ENCODE assay signal across 19 cellular contexts in genomic region chrX:96655947-96656623, GRCh38. TPM values are rescaled to one million over a fixed set of nuclear protein-coding genes. Genes with fewer than 3 reads are reported as not detected.
DNase-seq lines count a peak whose midpoint lies in the region; ATAC-seq, FAIRE-seq and TF ChIP-seq lines count a peak whose summit lies in the region.
"Had no signal": no experiment of that assay in that cellular context is flagged by ENCODE, and none has a peak within 500 bp of the region (broad histone marks: within the 10 kb centered on the region; RNA-seq: fewer than 3 reads in every experiment).

No MANE protein-coding gene starts in this region.

- no peaks in the 10 kb centered on the region for H3K4me1 ChIP-seq in colonic mucosa
- H3K4me1 ChIP-seq in small intestine (ENCODE audit: control insufficient read depth in 2 of 2, insufficient read depth in 1 of 2, low read depth in 1 of 2, low read length in 1 of 2), result no peaks in the 10 kb centered on the region
- H3K4me1 ChIP-seq: HAP-1 had no signal

- no peak overlapping the region for H3K4me3 Mint-ChIP-seq in activated T-cell treated with anti-CD3 and anti-CD28 coated beads, Interleukin-2, amount 50 U/mL, for 4 hours
- H3K4me3 Mint-ChIP-seq: CD4-positive, alpha-beta memory T cell; HFFc6 had no signal

- H3K4me3 ChIP-seq in colonic mucosa, result no peak overlapping the region
- H3K4me3 ChIP-seq in small intestine (ENCODE audit: low read depth in 1 of 2, low read length in 2 of 2), result no peak overlapping the region
- H3K4me3 ChIP-seq: HAP-1 had no signal

- intact Hi-C loops in colonic mucosa (cut with DNase I) (no loop called here), left colon (cut with DNase I, micrococcal nuclease) (no loop called here)

- no peaks in the 10 kb centered on the region for H3K4me1 Mint-ChIP-seq in activated T-cell treated with anti-CD3 and anti-CD28 coated beads, Interleukin-2, amount 50 U/mL, for 4 hours (ENCODE audit: low read depth)
- H3K4me1 Mint-ChIP-seq: CD4-positive, alpha-beta memory T cell had no signal

- H3K27me3 ChIP-seq in colonic mucosa (no peaks in the 10 kb centered on the region), small intestine (ENCODE audit: control insufficient read depth in 2 of 2, insufficient read depth in 2 of 2, low read length in 2 of 2) (no peaks in the 10 kb centered on the region)

- H3K9ac ChIP-seq in colonic mucosa (ENCODE audit: low read depth in 2 of 2, low read length in 2 of 2), result no peak overlapping the region

- H3K27me3 Mint-ChIP-seq in activated T-cell treated with anti-CD3 and anti-CD28 coated beads, Interleukin-2, amount 50 U/mL, for 4 hours (ENCODE audit: low read depth), result peaks cover 8% of the 10 kb centered on the region

- H3K36me3 Mint-ChIP-seq in activated T-cell treated with anti-CD3 and anti-CD28 coated beads, Interleukin-2, amount 50 U/mL, for 4 hours (ENCODE audit: insufficient read depth), result no peaks in the 10 kb centered on the region
- H3K36me3 Mint-ChIP-seq: CD4-positive, alpha-beta memory T cell had no signal

- H3K36me3 ChIP-seq in colonic mucosa (no peaks in the 10 kb centered on the region), small intestine (ENCODE audit: control insufficient read depth in 2 of 2, insufficient read depth in 2 of 2, low read length in 2 of 2) (no peaks in the 10 kb centered on the region)
- H3K36me3 ChIP-seq: HAP-1 had no signal

- peak; percentile 22 for DNase-seq in colonic mucosa
- no peak for DNase-seq in left colon
- DNase-seq in small intestine, result peak; percentile 36
- no peak for DNase-seq in activated T-cell treated with anti-CD3 and anti-CD28 coated beads, Interleukin-2, amount 50 U/mL, for 4 hours
- DNase-seq: C1 segment of cervical spinal cord; Calu3; CD4-positive, alpha-beta memory T cell; COR-L47; DMS53; DMS79 treated with DMSO at 0.1 percent for 48 hours; GF-D8; GOT3; HFFc6 had no signal

- H3K9me3 ChIP-seq in colonic mucosa (no peaks in the 10 kb centered on the region), small intestine (ENCODE audit: control insufficient read depth, low read depth) (no peaks in the 10 kb centered on the region)
- H3K9me3 ChIP-seq: HAP-1 had no signal

- WGBS in small intestine, 3 donors, result 23 to 87% (median 59%) methylated on average over 15 to 20 of the region's 20 CpGs

- ATAC-seq in left colon (peak; percentile 30), HG03439 (IDR thresholded peaks at IDR 0.05; ENCODE audit: unreplicated experiment) (no peak), SK-N-SH treated with all-trans-retinoic acid at 6 μM for 48 hours (no peak)
- ATAC-seq in activated T-cell treated with anti-CD3 and anti-CD28 coated beads, Interleukin-2, amount 50 U/mL, for 4 hours, result no peak

- no peak for TF ChIP-seq CTCF in colonic mucosa (IDR thresholded peaks at IDR 0.05)

- H3K9me3 Mint-ChIP-seq in activated T-cell treated with anti-CD3 and anti-CD28 coated beads, Interleukin-2, amount 50 U/mL, for 4 hours, result no peaks in the 10 kb centered on the region
- H3K9me3 Mint-ChIP-seq: HFFc6 had no signal

- H3K27ac ChIP-seq in colonic mucosa (no peak overlapping the region), small intestine (ENCODE audit: low read depth in 1 of 2, low read length in 1 of 2) (no peak overlapping the region)

- no peak for FAIRE-seq in small intestine (lab: Jason Lieb, UNC)
- FAIRE-seq: GM12891, GM18507, H54 had no signal

TF ChIP-seq in SK-N-SH treated with all-trans-retinoic acid at 6 μM for 48 hours, 23 proteins besides CTCF, POLR2A, EP300 and RAD21:
- TF ChIP-seq CREB5 (CRISPR knock-in tag; IDR thresholded peaks at IDR 0.05; ENCODE audit: low read depth) (no peak), ZFP3 (CRISPR knock-in tag; IDR thresholded peaks at IDR 0.05) (no peak)

RNA-seq across cellular contexts. Expression of gene DIAPH2, which starts 28.6 kb away (rescaled TPM):
- total RNA-seq in colonic mucosa (10 to 100 TPM; 19.1 to 31.9 TPM), left colon (10 to 100 TPM; 29.6 to 31.5 TPM)
- polyA plus RNA-seq in small intestine, result 1 to 10 TPM; 5.1 to 6.3 (median 6.0) TPM
- 1 to 10 TPM; 4.4 to 4.8 (median 4.4) TPM for total RNA-seq in activated T-cell treated with anti-CD3 and anti-CD28 coated beads, Interleukin-2, amount 50 U/mL, for 4 hours

Comparison
In these comparisons a context has a peak if more than half of its experiments do, and no peak if none do; other contexts are left out.
1. DNase-seq: peak in colonic mucosa (single experiment) and small intestine (single experiment); none in left colon (0 of 2) and activated T-cell treated with anti-CD3 and anti-CD28 coated beads, Interleukin-2, amount 50 U/mL, for 4 hours (single experiment).